In the genomic region with DNA sequence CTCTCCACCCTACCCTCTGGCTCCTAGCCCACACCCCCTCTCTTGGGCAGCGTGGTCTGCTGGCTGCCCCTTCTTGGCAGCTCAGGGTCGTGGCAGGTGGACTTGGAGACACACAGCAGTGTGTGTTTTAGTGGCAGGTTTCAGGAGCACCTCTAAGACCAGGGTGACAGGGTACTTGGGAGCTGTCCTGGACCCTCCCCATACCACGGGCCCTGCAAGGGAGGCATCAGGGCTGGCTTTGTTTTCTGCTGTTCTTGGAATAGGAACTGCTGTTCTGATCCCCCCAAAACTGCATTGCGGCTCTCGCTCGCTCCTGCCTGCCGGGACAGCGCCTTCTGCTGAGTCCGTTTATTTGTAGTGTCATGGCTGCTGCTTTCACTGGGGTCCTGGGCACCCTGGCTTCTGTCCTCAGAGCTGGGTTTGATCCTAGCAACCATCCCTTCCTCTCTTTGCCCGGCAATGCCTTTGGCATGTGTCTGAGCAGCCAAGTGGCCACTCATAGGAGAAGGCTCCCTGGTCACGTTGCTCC, we compare ENCODE assay signal across 26 cellular contexts. TPM values are rescaled to one million over a fixed set of nuclear protein-coding genes. Genes with fewer than 3 reads are reported as not detected.
"Had no signal": no experiment of that assay in that cellular context is flagged by ENCODE, and none has a peak within 500 bp of the region (broad histone marks: within the 10 kb centered on the region; RNA-seq: fewer than 3 reads in every experiment).

No MANE protein-coding gene starts in this region.

- H3K9ac ChIP-seq: KMS-11 had no signal

- H3K36me3 ChIP-seq: SJCRH30 had no signal

- H3K4me3 ChIP-seq: K562, SJCRH30 had no signal

- H3K27me3 ChIP-seq: SJCRH30 had no signal

- DNase-seq: Kasumi-1; MM.1S; NCI-H1092 treated with DMSO at 0.1 percent for 48 hours; NCI-H1417; NCI-H1436 treated with DMSO at 0.1 percent for 48 hours; NCI-H1694; NCI-H187 treated with DMSO at 0.1 percent for 48 hours; NCI-H2029 treated with DMSO at 0.1 percent for 48 hours; NCI-H2227 treated with DMSO at 0.1 percent for 48 hours; NCI-H524; NCI-H526 treated with DMSO at 0.1 percent for 48 hours; NCI-H748 treated with DMSO at 0.1 percent for 48 hours; NK-92 treated with Interleukin-12 subunit alpha and Interleukin-12 subunit beta, amount 100 ng/mL, for 24 hours; PC-3; SHP77 treated with DMSO at 0.1 percent for 48 hours; SJCRH30 had no signal

- H3K9me3 ChIP-seq: SJCRH30 had no signal

- ATAC-seq: K562, Panc1, PC-3, SK-N-SH treated with all-trans-retinoic acid at 6 μM for 48 hours had no signal

- FAIRE-seq: K562 had no signal

- H3K27ac ChIP-seq: KMS-11, RWPE1, SJCRH30 had no signal

RNA-seq across cellular contexts. Expression of gene COMP, which starts 12.2 kb away (rescaled TPM):
- total RNA-seq: HT1080, M059J, NCI-H460, OCI-LY7, SJCRH30 had no signal
- polyA plus RNA-seq: IgD-negative memory B cell, K562 had no signal
